17 cellular contexts compared by ENCODE assay signal in genomic region chr4:153527690-153528089, GRCh38.
A peak's percentile ranks its signal among the peaks of the same experiment; 100 is the strongest.
DNase-seq lines count a peak whose midpoint lies in the region; ATAC-seq, FAIRE-seq and TF ChIP-seq lines count a peak whose summit lies in the region.
"Had no signal": no experiment of that assay in that cellular context is flagged by ENCODE, and none has a peak within 500 bp of the region (broad histone marks: within the 10 kb centered on the region; RNA-seq: fewer than 3 reads in every experiment).

No MANE protein-coding gene starts in this region.

- TF ChIP-seq POLR2A in GM12892 (IDR thresholded peaks at IDR 0.05; ENCODE audit: low read depth, low read length): no peak

- no peak for TF ChIP-seq CTCF in neutrophil (IDR thresholded peaks at IDR 0.05)

- peak overlapping the region; percentile 66 for H3K4me3 Mint-ChIP-seq in activated CD4-positive, alpha-beta memory T cell treated with anti-CD3 and anti-CD28 coated beads for 36 hours
- H3K4me3 Mint-ChIP-seq in activated CD4-positive, alpha-beta memory T cell treated with anti-CD3 and anti-CD28 coated beads, Interleukin-2, amount 10 ng/mL, durations not matched to agents 7 days and 5 days: no peak overlapping the region
- H3K4me3 Mint-ChIP-seq in activated naive CD8-positive, alpha-beta T cell: peak overlapping the region; percentile 80

- no peaks in the 10 kb centered on the region for H3K9me3 ChIP-seq in neutrophil
- H3K9me3 ChIP-seq: right atrium auricular region, SJCRH30 had no signal

- H3K36me3 ChIP-seq in neutrophil: no peaks in the 10 kb centered on the region
- H3K36me3 ChIP-seq: cardiac muscle cell, right atrium auricular region, SJCRH30 had no signal

- peak; percentile 80 for FAIRE-seq in GM12892 (lab: Jason Lieb, UNC)
- FAIRE-seq: keratinocyte, TTC549 had no signal

- H3K36me3 Mint-ChIP-seq in activated CD4-positive, alpha-beta memory T cell treated with anti-CD3 and anti-CD28 coated beads for 36 hours: peaks cover 9% of the 10 kb centered on the region
- H3K36me3 Mint-ChIP-seq in activated CD4-positive, alpha-beta memory T cell treated with anti-CD3 and anti-CD28 coated beads, Interleukin-2, amount 10 ng/mL, durations not matched to agents 7 days and 5 days (ENCODE audit: low read depth): peaks cover 31% of the 10 kb centered on the region
- peaks cover 10% of the 10 kb centered on the region for H3K36me3 Mint-ChIP-seq in activated naive CD8-positive, alpha-beta T cell

- H3K9me3 Mint-ChIP-seq in activated CD4-positive, alpha-beta memory T cell treated with anti-CD3 and anti-CD28 coated beads for 36 hours: peaks cover 3% of the 10 kb centered on the region
- peaks cover 2% of the 10 kb centered on the region for H3K9me3 Mint-ChIP-seq in activated CD4-positive, alpha-beta memory T cell treated with anti-CD3 and anti-CD28 coated beads, Interleukin-2, amount 10 ng/mL, durations not matched to agents 7 days and 5 days
- no peaks in the 10 kb centered on the region for H3K9me3 Mint-ChIP-seq in activated naive CD8-positive, alpha-beta T cell (ENCODE audit: low read depth)

- no peak for ATAC-seq in Right ventricle myocardium superior (ENCODE audit: poor library complexity)
- ATAC-seq in HG03139 (IDR thresholded peaks at IDR 0.05; ENCODE audit: unreplicated experiment): no peak

- CTCF ChIA-PET in activated CD4-positive, alpha-beta memory T cell treated with anti-CD3 and anti-CD28 coated beads for 36 hours (lab: Charles Lee): interaction anchor here (1.2 to 1.6 kb wide), 2 partner anchors 14 to 60 kb away, joined by 3 to 5 read pairs; no protein-coding TSS in a partner anchor
- CTCF ChIA-PET in activated CD4-positive, alpha-beta memory T cell treated with anti-CD3 and anti-CD28 coated beads, Interleukin-2, amount 10 ng/mL, durations not matched to agents 7 days and 5 days (lab: Charles Lee): interaction anchor here (0.9 to 2.5 kb wide), 4 partner anchors 41 to 62 kb away, joined by 3 to 6 read pairs (median 3); partner anchors contain the start of gene TMEM131L

- peaks cover 100% of the 10 kb centered on the region in 2 experiments for H3K4me1 ChIP-seq in neutrophil (ENCODE audit: control insufficient read depth in 1 of 2, insufficient read depth in 1 of 2, low read depth in 1 of 2, low read length in 1 of 2)

- H3K4me3 ChIP-seq in neutrophil (ENCODE audit: low read depth in 1 of 2, low read length in 1 of 2): peak overlapping the region; percentile 5 to 42
- H3K4me3 ChIP-seq: cardiac muscle cell, right atrium auricular region, SJCRH30 had no signal

- peaks cover 90% of the 10 kb centered on the region for H3K4me1 Mint-ChIP-seq in activated CD4-positive, alpha-beta memory T cell treated with anti-CD3 and anti-CD28 coated beads for 36 hours (ENCODE audit: low read depth)
- H3K4me1 Mint-ChIP-seq in activated CD4-positive, alpha-beta memory T cell treated with anti-CD3 and anti-CD28 coated beads, Interleukin-2, amount 10 ng/mL, durations not matched to agents 7 days and 5 days: peaks cover 88% of the 10 kb centered on the region
- H3K4me1 Mint-ChIP-seq in activated naive CD8-positive, alpha-beta T cell (ENCODE audit: low read depth): peaks cover 96% of the 10 kb centered on the region

- POLR2A ChIA-PET in activated CD4-positive, alpha-beta memory T cell treated with anti-CD3 and anti-CD28 coated beads for 36 hours (lab: Charles Lee): interaction anchor here (1.0 to 1.6 kb wide), 4 partner anchors 14 to 32 kb away, joined by 3 to 6 read pairs (median 4); no protein-coding TSS in a partner anchor
- POLR2A ChIA-PET in activated CD4-positive, alpha-beta memory T cell treated with anti-CD3 and anti-CD28 coated beads, Interleukin-2, amount 10 ng/mL, durations not matched to agents 7 days and 5 days (lab: Charles Lee): interaction anchor here (5.0 to 8.1 kb wide), 2 partner anchors 39 to 61 kb away, joined by 26 to 43 read pairs; partner anchors contain the start of gene TMEM131L

- H3K27me3 ChIP-seq in neutrophil: no peaks in the 10 kb centered on the region
- H3K27me3 ChIP-seq: cardiac muscle cell, right atrium auricular region, SJCRH30 had no signal

- DNase-seq in activated CD4-positive, alpha-beta memory T cell treated with anti-CD3 and anti-CD28 coated beads for 36 hours: no peak
- DNase-seq in activated CD4-positive, alpha-beta memory T cell treated with anti-CD3 and anti-CD28 coated beads, Interleukin-2, amount 10 ng/mL, durations not matched to agents 7 days and 5 days: no peak
- DNase-seq in GM12892 (ENCODE audit: insufficient read length): no peak
- no peak for DNase-seq in Right ventricle myocardium superior
- DNase-seq in foreskin melanocyte: no peak
- DNase-seq: MM.1S, NCI-H187 treated with DMSO at 0.1 percent for 48 hours, NCI-H446 treated with DMSO at 0.1 percent for 48 hours, nucleus accumbens, SJCRH30 had no signal

- H3K27me3 Mint-ChIP-seq in activated CD4-positive, alpha-beta memory T cell treated with anti-CD3 and anti-CD28 coated beads for 36 hours: no peaks in the 10 kb centered on the region
- H3K27me3 Mint-ChIP-seq in activated CD4-positive, alpha-beta memory T cell treated with anti-CD3 and anti-CD28 coated beads, Interleukin-2, amount 10 ng/mL, durations not matched to agents 7 days and 5 days: no peaks in the 10 kb centered on the region
- no peaks in the 10 kb centered on the region for H3K27me3 Mint-ChIP-seq in activated naive CD8-positive, alpha-beta T cell

- peak overlapping the region; percentile 93 for H3K27ac Mint-ChIP-seq in activated CD4-positive, alpha-beta memory T cell treated with anti-CD3 and anti-CD28 coated beads for 36 hours
- H3K27ac Mint-ChIP-seq in activated CD4-positive, alpha-beta memory T cell treated with anti-CD3 and anti-CD28 coated beads, Interleukin-2, amount 10 ng/mL, durations not matched to agents 7 days and 5 days: no peak overlapping the region
- H3K27ac Mint-ChIP-seq in activated naive CD8-positive, alpha-beta T cell: peak overlapping the region; percentile 98

- peak overlapping the region; percentile 82 for H3K27ac ChIP-seq in neutrophil
- H3K27ac ChIP-seq: cardiac muscle cell, right atrium auricular region, SJCRH30 had no signal

- intact Hi-C loops in activated CD4-positive, alpha-beta memory T cell treated with anti-CD3 and anti-CD28 coated beads for 36 hours (cut with micrococcal nuclease): loop anchor here (2.0 to 10.0 kb wide), 2 partner anchors 21 to 47 kb away; no protein-coding TSS in a partner anchor
- intact Hi-C loops in Right ventricle myocardium superior (cut with DNase I): no loop called here
